In genomic region chr12:69415471-69416275, GRCh38 we compare ENCODE assay signal across 8 cellular contexts. TPM values are rescaled to one million over a fixed set of nuclear protein-coding genes. Genes with fewer than 3 reads are reported as not detected.
DNase-seq lines count a peak whose midpoint lies in the region; ATAC-seq, FAIRE-seq and TF ChIP-seq lines count a peak whose summit lies in the region.

No MANE protein-coding gene starts in this region.

- intact Hi-C loops in kidney (cut with DNase I): no loop called here

- no peak overlapping the region for H3K27ac ChIP-seq in caudate nucleus (ENCODE audit: low read depth, low read length)
- H3K27ac ChIP-seq in kidney (ENCODE audit: low read depth in 2 of 2, low read length in 2 of 2): no peak overlapping the region
- no peak overlapping the region for H3K27ac ChIP-seq in suprapubic skin

- TF ChIP-seq CTCF in GM13976 (IDR thresholded peaks at IDR 0.05; ENCODE audit: borderline replicate concordance, control extremely low read depth, extremely low read depth, insufficient read depth, missing control alignments) (peak; percentile 29), kidney (IDR thresholded peaks at IDR 0.05; ENCODE audit: borderline replicate concordance, extremely low read depth, insufficient read depth) (peak; percentile 81), suprapubic skin (IDR thresholded peaks at IDR 0.05) (peak; percentile 69 to 72)

- in situ Hi-C loops in GM13976 (cut with MboI; ENCODE audit: low sequenced_read_pairs, unreplicated experiment): no loop called here

- H3K4me3 ChIP-seq in kidney (ENCODE audit: low read length in 2 of 2): peak overlapping the region; percentile 12 to 43
- H3K4me3 ChIP-seq in suprapubic skin: no peak overlapping the region

- H3K9me3 ChIP-seq in kidney (ENCODE audit: control insufficient read depth in 1 of 2, low read length in 2 of 2) (no peaks in the 10 kb centered on the region), suprapubic skin (no peaks in the 10 kb centered on the region)

- no peak for TF ChIP-seq POLR2A in suprapubic skin (IDR thresholded peaks at IDR 0.05)

- H3K9ac ChIP-seq in kidney (ENCODE audit: low read length in 2 of 2): peak overlapping the region in 1 of 2 donors; percentile 48

- H3K4me1 ChIP-seq in kidney (ENCODE audit: control insufficient read depth in 1 of 2, insufficient read depth in 1 of 2, low read depth in 1 of 2, low read length in 2 of 2) (peaks cover 0 to 5% of the 10 kb centered on the region in 2 donors), suprapubic skin (peaks cover 10% of the 10 kb centered on the region)

- WGBS in suprapubic skin: 34% methylated on average over 8 of the region's 8 CpGs

- peak; percentile 40 to 42 for DNase-seq in AML-193 (lab: John Stamatoyannopoulos, UW)
- DNase-seq in GM13976 (ENCODE audit: low spot score): peak; percentile 30
- DNase-seq in NCI-H69 (lab: John Stamatoyannopoulos, UW): peak; percentile 23
- DNase-seq in caudate nucleus (lab: John Stamatoyannopoulos, UW): peak in 41 of 61 donors; percentile 1 to 71 (median 20)
- no peak for DNase-seq in kidney
- DNase-seq in suprapubic skin (ENCODE audit: low spot score in 2 of 2): no peak
- no peak for DNase-seq in NCI-H1048 (lab: John Stamatoyannopoulos, UW)

- H3K36me3 ChIP-seq in kidney (ENCODE audit: control insufficient read depth in 1 of 2, insufficient read depth in 2 of 2, low read length in 2 of 2) (no peaks in the 10 kb centered on the region), suprapubic skin (peaks cover 4% of the 10 kb centered on the region)

- no peaks in the 10 kb centered on the region for H3K27me3 ChIP-seq in suprapubic skin

- ATAC-seq in HG03571 (IDR thresholded peaks at IDR 0.05; ENCODE audit: unreplicated experiment): no peak

- no peak for FAIRE-seq in kidney (lab: Jason Lieb, UNC)

- TF ChIP-seq EP300 in suprapubic skin (IDR thresholded peaks at IDR 0.05): no peak

RNA-seq across cellular contexts. Expression of gene FRS2, which starts 54.5 kb away (rescaled TPM):
- total RNA-seq in kidney: 31.4 TPM
- 4.6 TPM for polyA plus RNA-seq in kidney (ENCODE audit: insufficient read depth, low read depth, low replicate concordance)
- total RNA-seq in suprapubic skin: 10 to 100 TPM; 35.2 to 60.7 (median 48.6) TPM

RNA-seq across cellular contexts. Expression of gene YEATS4, which starts 56.1 kb away (rescaled TPM):
- total RNA-seq in kidney: 14.5 TPM
- polyA plus RNA-seq in kidney (ENCODE audit: insufficient read depth, low read depth, low replicate concordance): 15.6 TPM
- total RNA-seq in suprapubic skin: 10 to 100 TPM; 12.4 to 19.5 (median 14.2) TPM

Comparison
In these comparisons a context has a peak if more than half of its experiments do, and no peak if none do; other contexts are left out.
1. DNase-seq: peak in AML-193 (2 of 2), GM13976 (single experiment), NCI-H69 (single experiment) and caudate nucleus (41 of 61); none in kidney (single experiment), suprapubic skin (0 of 2) and NCI-H1048 (single experiment).
2. CTCF ChIP-seq: peak in every context shown above with its lines; median percentile 81 in kidney; 70 in suprapubic skin; 29 in GM13976.